14 cellular contexts compared by ENCODE assay signal in genomic region chr4:68077737-68078136, GRCh38. TPM values are rescaled to one million over a fixed set of nuclear protein-coding genes. Genes with fewer than 3 reads are reported as not detected.
DNase-seq lines count a peak whose midpoint lies in the region; ATAC-seq and TF ChIP-seq lines count a peak whose summit lies in the region.
"Had no signal": no experiment of that assay in that cellular context is flagged by ENCODE, and none has a peak within 500 bp of the region (broad histone marks: within the 10 kb centered on the region; RNA-seq: fewer than 3 reads in every experiment).

No MANE protein-coding gene starts in this region.

- H3K4me1 ChIP-seq in neuronal stem cell (ENCODE audit: control insufficient read depth in 2 of 2, insufficient read depth in 1 of 2, low read depth in 1 of 2, low read length in 2 of 2) (no peaks in the 10 kb centered on the region), upper lobe of right lung (no peaks in the 10 kb centered on the region)
- H3K4me1 ChIP-seq: BLaER1 had no signal

- peak overlapping the region; percentile 42 for H3K18ac ChIP-seq in neuronal stem cell (ENCODE audit: low read length)

- no CpG with 5 or more reads among the region's 8 CpGs for WGBS in neuronal stem cell (ENCODE audit: extremely low coverage in 2 of 2, insufficient read length in 2 of 2, insufficient replicate concordance in 1 of 2), 2 donors

- no peak for TF ChIP-seq CTCF in upper lobe of right lung (IDR thresholded peaks at IDR 0.05)

- no peak overlapping the region for H3K4me3 ChIP-seq in neuronal stem cell (ENCODE audit: low read length in 2 of 2)
- H3K4me3 ChIP-seq in upper lobe of right lung = no peak overlapping the region
- H3K4me3 ChIP-seq: BLaER1, GM23338 had no signal

- no peaks in the 10 kb centered on the region for H3K79me1 ChIP-seq in neuronal stem cell (ENCODE audit: low read depth, low read length)

- H2BK5ac ChIP-seq in neuronal stem cell (ENCODE audit: low read length) = no peak overlapping the region

- no peak overlapping the region for H4K8ac ChIP-seq in neuronal stem cell (ENCODE audit: low read depth, low read length)

- ATAC-seq in upper lobe of right lung = peak; percentile 28
- ATAC-seq: GM23338 had no signal

- H3K36me3 ChIP-seq in neuronal stem cell (replicated peaks in 1 of 2; ENCODE audit: control insufficient read depth in 2 of 2, insufficient read depth in 2 of 2, low read length in 2 of 2) (no peaks in the 10 kb centered on the region), upper lobe of right lung (no peaks in the 10 kb centered on the region)
- H3K36me3 ChIP-seq: BLaER1 had no signal

- no peak overlapping the region for H2AK5ac ChIP-seq in neuronal stem cell (ENCODE audit: low read depth, low read length)

- no peak overlapping the region for H2BK120ac ChIP-seq in neuronal stem cell (ENCODE audit: low read depth, low read length)

- H4K91ac ChIP-seq in neuronal stem cell (ENCODE audit: low read depth, low read length, poor library complexity) = no peak overlapping the region

- no peak overlapping the region for H3K14ac ChIP-seq in neuronal stem cell (ENCODE audit: low read length)

- no peak overlapping the region for H2BK12ac ChIP-seq in neuronal stem cell (ENCODE audit: low read length)

- no peak overlapping the region for H2AFZ ChIP-seq in neuronal stem cell (ENCODE audit: low read length)
- H2AFZ ChIP-seq: GM23338 had no signal

- DNase-seq in DMS 273 (lab: John Stamatoyannopoulos, UW; ENCODE audit: unreplicated experiment) = peak; percentile 22
- no peak for DNase-seq in DMS 273 treated with DMSO at 0.1 percent for 48 hours (lab: John Stamatoyannopoulos, UW)
- peak; percentile 24 for DNase-seq in cerebellum (ENCODE audit: low spot score)
- no peak for DNase-seq in neuronal stem cell (ENCODE audit: low spot score)
- no peak for DNase-seq in upper lobe of right lung
- DNase-seq in NCI-H1436 (lab: John Stamatoyannopoulos, UW) = no peak
- no peak for DNase-seq in hepatic stellate cell (ENCODE audit: low spot score)
- DNase-seq: AML-193, DMS79, H7 had no signal

- no peak overlapping the region for H3K9ac ChIP-seq in neuronal stem cell (ENCODE audit: low read depth, low read length, poor library complexity)
- H3K9ac ChIP-seq: BLaER1 had no signal

- no peak overlapping the region for H2BK15ac ChIP-seq in neuronal stem cell (ENCODE audit: low read length)

- H3K23ac ChIP-seq in neuronal stem cell (ENCODE audit: low read depth, low read length, poor library complexity) = no peak overlapping the region

- H3K27me3 ChIP-seq in neuronal stem cell (ENCODE audit: control insufficient read depth in 3 of 3, insufficient read depth in 3 of 3, low read depth in 1 of 3, low read length in 3 of 3) (no peaks in the 10 kb centered on the region), upper lobe of right lung (no peaks in the 10 kb centered on the region)
- H3K27me3 ChIP-seq: BLaER1 had no signal

- H3K9me3 ChIP-seq in neuronal stem cell (replicated peaks in 1 of 2; ENCODE audit: control insufficient read depth in 2 of 2, insufficient read depth in 1 of 2, low read depth in 1 of 2, low read length in 2 of 2) (no peaks in the 10 kb centered on the region), upper lobe of right lung (no peaks in the 10 kb centered on the region)
- H3K9me3 ChIP-seq: BLaER1 had no signal

- H3K4ac ChIP-seq in neuronal stem cell (ENCODE audit: low read length) = no peak overlapping the region

- H3K27ac ChIP-seq in neuronal stem cell (replicated peaks; ENCODE audit: low read length) = no peak overlapping the region
- no peak overlapping the region for H3K27ac ChIP-seq in upper lobe of right lung
- H3K27ac ChIP-seq: 22Rv1, BLaER1, HL-60 had no signal

- H3K4me2 ChIP-seq in neuronal stem cell (ENCODE audit: insufficient read depth, low read length, poor library complexity, severe bottlenecking) = no peak overlapping the region
- H3K4me2 ChIP-seq: BLaER1, GM23338 had no signal

- intact Hi-C loops in upper lobe of right lung (cut with DNase I) = no loop called here

RNA-seq across cellular contexts. Expression of gene TMPRSS11F, which starts 51.9 kb away (rescaled TPM):
- total RNA-seq in cerebellum = not detected
- not detected for polyA plus RNA-seq in neuronal stem cell (2013, experiment 1 of 2)
- polyA plus RNA-seq in neuronal stem cell (2013, experiment 2 of 2) = not detected
- not detected for total RNA-seq in upper lobe of right lung
- total RNA-seq: GM23338, H7 had no signal
- polyA plus RNA-seq: GM23338 had no signal

Comparison
In these comparisons a context has a peak if more than half of its experiments do, and no peak if none do; other contexts are left out.
1. DNase-seq: peak in DMS 273 (single experiment) and cerebellum (single experiment); none in DMS 273 treated with DMSO at 0.1 percent for 48 hours (single experiment), neuronal stem cell (single experiment), upper lobe of right lung (single experiment), NCI-H1436 (single experiment) and hepatic stellate cell (single experiment).